In genomic region chr2:101190753-101191516, GRCh38 we compare ENCODE assay signal across 13 cellular contexts. TPM values are rescaled to one million over a fixed set of nuclear protein-coding genes. Genes with fewer than 3 reads are reported as not detected.
DNase-seq lines count a peak whose midpoint lies in the region; ATAC-seq and TF ChIP-seq lines count a peak whose summit lies in the region.
"Had no signal": no experiment of that assay in that cellular context is flagged by ENCODE, and none has a peak within 500 bp of the region (broad histone marks: within the 10 kb centered on the region; RNA-seq: fewer than 3 reads in every experiment).

No MANE protein-coding gene starts in this region.

- peak overlapping the region in 5 of 11 experiments; percentile 23 to 82 (median 63); a peak in 8 of 22 replicates for H3K9ac ChIP-seq in BLaER1 treated with 17β-estradiol and CSF1 and Interleukin-3, amounts not matched to agents 10 nM and 100 nM

- H3K36me3 ChIP-seq in BLaER1 treated with 17β-estradiol and CSF1 and Interleukin-3, amounts not matched to agents 10 nM and 100 nM: peaks cover 0 to 10% (median 0%) of the 10 kb centered on the region in 11 experiments; a peak in 2 of 22 replicates
- H3K36me3 ChIP-seq in mucosa of descending colon (ENCODE audit: low read depth): no peaks in the 10 kb centered on the region
- H3K36me3 ChIP-seq: BE2C, thyroid gland had no signal

- H3K27ac ChIP-seq in BLaER1 treated with 17β-estradiol and CSF1 and Interleukin-3, amounts not matched to agents 10 nM and 100 nM: peak overlapping the region in 5 of 11 experiments; percentile 36 to 89 (median 76); a peak in 9 of 22 replicates
- no peak overlapping the region for H3K27ac ChIP-seq in substantia nigra (ENCODE audit: low read depth, low read length, poor library complexity, severe bottlenecking)
- no peak overlapping the region for H3K27ac ChIP-seq in CD4-positive, alpha-beta T cell (ENCODE audit: low read depth, low read length)
- H3K27ac ChIP-seq: thyroid gland had no signal

- H3K4me1 Mint-ChIP-seq in central memory CD8-positive, alpha-beta T cell: no peaks in the 10 kb centered on the region
- H3K4me1 Mint-ChIP-seq in CD4-positive, alpha-beta T cell (ENCODE audit: low read depth): no peaks in the 10 kb centered on the region

- ATAC-seq in central memory CD8-positive, alpha-beta T cell (replicated peaks; ENCODE audit: extremely low read depth, poor library complexity, severe bottlenecking): peak; percentile 36
- peak; percentile 14 for ATAC-seq in mucosa of descending colon
- no peak for ATAC-seq in CD4-positive, alpha-beta T cell (ENCODE audit: poor library complexity)
- no peak for ATAC-seq in GM21825 (IDR thresholded peaks at IDR 0.05; ENCODE audit: unreplicated experiment)

- peaks cover 16 to 65% (median 18%) of the 10 kb centered on the region in 10 experiments for H3K4me1 ChIP-seq in BLaER1 treated with 17β-estradiol and CSF1 and Interleukin-3, amounts not matched to agents 10 nM and 100 nM
- H3K4me1 ChIP-seq in mucosa of descending colon (ENCODE audit: low read depth): no peaks in the 10 kb centered on the region
- H3K4me1 ChIP-seq: BE2C had no signal

- H3K4me3 ChIP-seq in BLaER1 treated with 17β-estradiol and CSF1 and Interleukin-3, amounts not matched to agents 10 nM and 100 nM: peak overlapping the region in 2 of 10 experiments; percentile 10; a peak in 1 of 20 replicates
- no peak overlapping the region for H3K4me3 ChIP-seq in mucosa of descending colon
- H3K4me3 ChIP-seq: thyroid gland had no signal

- H3K9me3 Mint-ChIP-seq in central memory CD8-positive, alpha-beta T cell: no peaks in the 10 kb centered on the region
- H3K9me3 Mint-ChIP-seq in CD4-positive, alpha-beta T cell: no peaks in the 10 kb centered on the region

- peaks cover 23% of the 10 kb centered on the region for H3K27me3 Mint-ChIP-seq in central memory CD8-positive, alpha-beta T cell
- H3K27me3 Mint-ChIP-seq in CD4-positive, alpha-beta T cell: no peaks in the 10 kb centered on the region

- POLR2A ChIA-PET in CD4-positive, alpha-beta T cell (lab: Charles Lee): interaction anchor here (1.2 kb wide), 1 partner anchor 14 kb away, joined by 3 read pairs; no protein-coding TSS in a partner anchor

- DNase-seq in NCI-H1092 (lab: John Stamatoyannopoulos, UW): peak; percentile 3
- DNase-seq in central memory CD8-positive, alpha-beta T cell (ENCODE audit: low spot score in 2 of 2): no peak
- no peak for DNase-seq in mucosa of descending colon
- no peak for DNase-seq in substantia nigra (lab: John Stamatoyannopoulos, UW)
- no peak for DNase-seq in CD4-positive, alpha-beta T cell
- no peak for DNase-seq in stimulated activated CD8-positive, alpha-beta memory T cell treated with anti-CD3 and anti-CD28 coated beads, Interleukin-4, amount 100 ng/mL, for 48 hours
- DNase-seq: activated CD4-positive, alpha-beta T cell treated with anti-CD3 and anti-CD28 coated beads for 4 hours; activated naive CD4-positive, alpha-beta T cell treated with Interleukin-2 at 50 U/mL for 16 hours; BE2C; foreskin melanocyte; thyroid gland had no signal

- H3K9me3 ChIP-seq in BLaER1 treated with 17β-estradiol and CSF1 and Interleukin-3, amounts not matched to agents 10 nM and 100 nM (replicated peaks in 1 of 11): peaks cover 22 to 33% (median 25%) of the 10 kb centered on the region in 11 experiments
- H3K9me3 ChIP-seq in mucosa of descending colon: no peaks in the 10 kb centered on the region
- peaks cover 5% of the 10 kb centered on the region for H3K9me3 ChIP-seq in CD4-positive, alpha-beta T cell (ENCODE audit: control insufficient read depth, low read length)
- H3K9me3 ChIP-seq: BE2C, thyroid gland had no signal

- intact Hi-C loops in mucosa of descending colon (cut with DNase I, micrococcal nuclease): no loop called here
- intact Hi-C loops in CD4-positive, alpha-beta T cell (cut with DNase I, micrococcal nuclease): no loop called here

- CTCF ChIA-PET in CD4-positive, alpha-beta T cell (lab: Charles Lee): no interaction called here

- no peak overlapping the region for H3K4me3 Mint-ChIP-seq in central memory CD8-positive, alpha-beta T cell
- no peak overlapping the region for H3K4me3 Mint-ChIP-seq in CD4-positive, alpha-beta T cell

- no peaks in the 10 kb centered on the region for H3K36me3 Mint-ChIP-seq in central memory CD8-positive, alpha-beta T cell (ENCODE audit: insufficient read depth)
- H3K36me3 Mint-ChIP-seq in CD4-positive, alpha-beta T cell (ENCODE audit: low read depth): no peaks in the 10 kb centered on the region

- TF ChIP-seq CTCF in mucosa of descending colon (IDR thresholded peaks at IDR 0.05): no peak
- no peak for TF ChIP-seq CTCF in CD4-positive, alpha-beta T cell (IDR thresholded peaks at IDR 0.05)

- no peaks in the 10 kb centered on the region for H4K20me1 ChIP-seq in BLaER1 treated with 17β-estradiol and CSF1 and Interleukin-3, amounts not matched to agents 10 nM and 100 nM

- H3K4me2 ChIP-seq in BLaER1 treated with 17β-estradiol and CSF1 and Interleukin-3, amounts not matched to agents 10 nM and 100 nM: peak overlapping the region; percentile 5 to 93 (median 51); a peak in 18 of 22 replicates

- no peaks in the 10 kb centered on the region for H3K27me3 ChIP-seq in BLaER1 treated with 17β-estradiol and CSF1 and Interleukin-3, amounts not matched to agents 10 nM and 100 nM
- no peaks in the 10 kb centered on the region for H3K27me3 ChIP-seq in CD4-positive, alpha-beta T cell (ENCODE audit: control insufficient read depth, insufficient read depth, low read length)
- H3K27me3 ChIP-seq: BE2C, thyroid gland had no signal

- H3K27ac Mint-ChIP-seq in central memory CD8-positive, alpha-beta T cell (ENCODE audit: low read depth): no peak overlapping the region
- no peak overlapping the region for H3K27ac Mint-ChIP-seq in CD4-positive, alpha-beta T cell

RNA-seq across cellular contexts. Expression of gene TBC1D8, which starts 39.8 kb away (rescaled TPM):
- 10 to 100 TPM; 14.4 to 28.8 (median 17.7) TPM for total RNA-seq in mucosa of descending colon
- 1 to 10 TPM; 1.0 to 1.8 TPM for total RNA-seq in CD4-positive, alpha-beta T cell

Comparison
In these comparisons a context has a peak if more than half of its experiments do, and no peak if none do; other contexts are left out.
1. ATAC-seq: peak in central memory CD8-positive, alpha-beta T cell (single experiment) and mucosa of descending colon (single experiment); none in CD4-positive, alpha-beta T cell (single experiment) and GM21825 (single experiment).
2. RNA of gene TBC1D8, which starts 39.8 kb away (total RNA-seq): 14.4 to 28.8 TPM in mucosa of descending colon; 1.0 to 1.8 TPM in CD4-positive, alpha-beta T cell; every median in the first group is over 4 times any median in the second.